In the genomic region with DNA sequence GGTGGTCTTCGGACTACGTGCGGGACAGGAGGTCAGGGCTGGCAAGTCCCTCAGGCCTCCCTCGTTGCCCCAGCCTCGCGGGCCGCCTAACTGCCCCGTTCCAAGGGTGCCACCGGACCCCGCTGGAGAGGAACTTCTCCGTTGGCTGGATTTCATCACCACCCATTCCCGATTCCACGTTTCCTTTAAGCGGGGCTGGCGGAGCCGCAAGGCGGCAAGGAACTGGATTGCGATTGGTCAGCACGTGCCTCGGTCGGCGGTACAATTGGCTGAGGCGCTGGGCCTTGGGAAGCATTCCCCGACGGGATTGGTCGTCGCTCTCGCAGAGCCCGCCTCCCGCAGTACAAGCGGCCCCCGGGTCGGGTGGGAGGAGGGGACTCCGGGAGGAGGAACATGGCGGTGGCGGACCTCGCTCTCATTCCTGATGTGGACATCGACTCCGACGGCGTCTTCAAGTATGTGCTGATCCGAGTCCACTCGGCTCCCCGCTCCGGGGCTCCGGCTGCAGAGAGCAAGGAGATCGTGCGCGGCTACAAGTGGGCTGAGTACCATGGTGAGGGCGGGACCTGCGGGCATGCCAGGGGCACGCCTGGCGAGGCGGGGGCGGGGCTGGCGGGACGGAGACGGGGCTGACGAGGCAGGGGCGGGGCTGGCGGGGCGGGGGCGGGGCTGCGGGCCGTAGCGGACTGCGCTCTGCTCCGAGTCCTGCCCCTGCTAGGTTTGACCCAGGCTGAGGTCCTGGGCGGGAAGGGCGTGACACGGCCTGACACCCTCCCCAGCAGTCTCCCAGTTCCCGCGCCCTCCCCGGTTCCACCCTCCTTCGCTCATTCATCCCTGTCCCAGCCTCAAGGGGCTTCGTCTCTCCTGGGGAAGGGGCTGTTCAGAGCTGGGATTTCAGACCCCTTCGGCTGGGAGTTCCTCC, we compare ENCODE assay signal across 1 cellular context.
TF ChIP-seq lines count a peak whose summit lies in the region.

Gene PHPT1, plus strand, starts transcription at position 372 of the 922 bp plus-strand sequence. Its CDS starts 22 bp downstream, at position 394.

TF ChIP-seq in HepG2, 621 proteins besides CTCF, POLR2A, EP300 and RAD21 (continued from another document and continues in another):
- TF ChIP-seq MTF1 (CRISPR knock-in tag; IDR thresholded peaks at IDR 0.05), result no peak
- TF ChIP-seq NRL (CRISPR knock-in tag; IDR thresholded peaks at IDR 0.05; ENCODE audit: borderline replicate concordance), result peak; percentile 69; the same call in 1 of the 2 replicates
- no peak for TF ChIP-seq ZFAT (CRISPR knock-in tag; conservative IDR thresholded peaks at IDR 0.05)
- TF ChIP-seq, protein P1, sequence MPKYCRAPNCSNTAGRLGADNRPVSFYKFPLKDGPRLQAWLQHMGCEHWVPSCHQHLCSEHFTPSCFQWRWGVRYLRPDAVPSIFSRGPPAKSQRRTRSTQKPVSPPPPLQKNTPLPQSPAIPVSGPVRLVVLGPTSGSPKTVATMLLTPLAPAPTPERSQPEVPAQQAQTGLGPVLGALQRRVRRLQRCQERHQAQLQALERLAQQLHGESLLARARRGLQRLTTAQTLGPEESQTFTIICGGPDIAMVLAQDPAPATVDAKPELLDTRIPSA (CRISPR knock-in tag; IDR thresholded peaks at IDR 0.05; ENCODE audit: borderline replicate concordance), result no peak
- no peak for TF ChIP-seq ZNF567 (CRISPR knock-in tag; IDR thresholded peaks at IDR 0.05; ENCODE audit: borderline replicate concordance)
- TF ChIP-seq RXRA (CRISPR knock-in tag; IDR thresholded peaks at IDR 0.05), result peak; percentile 48; the same call in 1 of the 2 replicates
- TF ChIP-seq ZNF660 (CRISPR knock-in tag; IDR thresholded peaks at IDR 0.05; ENCODE audit: borderline replicate concordance, low read depth), result no peak
- TF ChIP-seq ZNF407 (CRISPR knock-in tag; IDR thresholded peaks at IDR 0.05; ENCODE audit: not compliant biosample characterization), result peak; percentile 18
- no peak for TF ChIP-seq SKI (IDR thresholded peaks at IDR 0.05; ENCODE audit: partially characterized antibody)
- TF ChIP-seq GABPB1 (CRISPR knock-in tag; IDR thresholded peaks at IDR 0.05), result peak; percentile 79
- TF ChIP-seq, protein P2, sequence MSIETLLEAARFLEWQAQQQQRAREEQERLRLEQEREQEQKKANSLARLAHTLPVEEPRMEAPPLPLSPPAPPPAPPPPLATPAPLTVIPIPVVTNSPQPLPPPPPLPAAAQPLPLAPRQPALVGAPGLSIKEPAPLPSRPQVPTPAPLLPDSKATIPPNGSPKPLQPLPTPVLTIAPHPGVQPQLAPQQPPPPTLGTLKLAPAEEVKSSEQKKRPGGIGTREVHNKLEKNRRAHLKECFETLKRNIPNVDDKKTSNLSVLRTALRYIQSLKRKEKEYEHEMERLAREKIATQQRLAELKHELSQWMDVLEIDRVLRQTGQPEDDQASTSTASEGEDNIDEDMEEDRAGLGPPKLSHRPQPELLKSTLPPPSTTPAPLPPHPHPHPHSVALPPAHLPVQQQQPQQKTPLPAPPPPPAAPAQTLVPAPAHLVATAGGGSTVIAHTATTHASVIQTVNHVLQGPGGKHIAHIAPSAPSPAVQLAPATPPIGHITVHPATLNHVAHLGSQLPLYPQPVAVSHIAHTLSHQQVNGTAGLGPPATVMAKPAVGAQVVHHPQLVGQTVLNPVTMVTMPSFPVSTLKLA (IDR thresholded peaks at IDR 0.05), result peak; percentile 49
- TF ChIP-seq ZNF333 (CRISPR knock-in tag; IDR thresholded peaks at IDR 0.05; ENCODE audit: borderline replicate concordance), result no peak
- TF ChIP-seq MZF1 (CRISPR knock-in tag; IDR thresholded peaks at IDR 0.05; ENCODE audit: borderline replicate concordance), result no peak
- TF ChIP-seq ZSCAN29 (CRISPR knock-in tag; conservative IDR thresholded peaks at IDR 0.05), result no peak
- TF ChIP-seq JUN (CRISPR knock-in tag; IDR thresholded peaks at IDR 0.05), result 0 out of 2 replicates have a peak, but pooled peaks have one; percentile 50
- no peak for TF ChIP-seq ZNF629 (CRISPR knock-in tag; conservative IDR thresholded peaks at IDR 0.05)
- TF ChIP-seq ZNF414 (CRISPR knock-in tag; IDR thresholded peaks at IDR 0.05), result 0 out of 2 replicates have a peak, but pooled peaks have one; percentile 82
- no peak for TF ChIP-seq GLI4 (CRISPR knock-in tag; IDR thresholded peaks at IDR 0.05; ENCODE audit: borderline replicate concordance)
- no peak for TF ChIP-seq ZNF10 (CRISPR knock-in tag; IDR thresholded peaks at IDR 0.05; ENCODE audit: borderline replicate concordance, low read depth)
- TF ChIP-seq ZFP37 (CRISPR knock-in tag; IDR thresholded peaks at IDR 0.05; ENCODE audit: borderline replicate concordance), result 0 out of 2 replicates have a peak, but pooled peaks have one; percentile 55
- TF ChIP-seq RBM22 (optimal IDR thresholded peaks at IDR 0.05; ENCODE audit: low read length), result peak; percentile 76
- TF ChIP-seq ZNF670 (CRISPR knock-in tag; IDR thresholded peaks at IDR 0.05; ENCODE audit: borderline replicate concordance), result 0 out of 2 replicates have a peak, but pooled peaks have one; percentile 34
- TF ChIP-seq HNRNPH1 (optimal IDR thresholded peaks at IDR 0.05; ENCODE audit: low read depth, low read length), result peak; percentile 74
- peak; percentile 9; the same call in 1 of the 2 replicates for TF ChIP-seq RARA (CRISPR knock-in tag; IDR thresholded peaks at IDR 0.05)
- no peak; the same call in 1 of the 2 replicates for TF ChIP-seq ZNF605 (CRISPR knock-in tag; IDR thresholded peaks at IDR 0.05)
- TF ChIP-seq, protein P3, sequence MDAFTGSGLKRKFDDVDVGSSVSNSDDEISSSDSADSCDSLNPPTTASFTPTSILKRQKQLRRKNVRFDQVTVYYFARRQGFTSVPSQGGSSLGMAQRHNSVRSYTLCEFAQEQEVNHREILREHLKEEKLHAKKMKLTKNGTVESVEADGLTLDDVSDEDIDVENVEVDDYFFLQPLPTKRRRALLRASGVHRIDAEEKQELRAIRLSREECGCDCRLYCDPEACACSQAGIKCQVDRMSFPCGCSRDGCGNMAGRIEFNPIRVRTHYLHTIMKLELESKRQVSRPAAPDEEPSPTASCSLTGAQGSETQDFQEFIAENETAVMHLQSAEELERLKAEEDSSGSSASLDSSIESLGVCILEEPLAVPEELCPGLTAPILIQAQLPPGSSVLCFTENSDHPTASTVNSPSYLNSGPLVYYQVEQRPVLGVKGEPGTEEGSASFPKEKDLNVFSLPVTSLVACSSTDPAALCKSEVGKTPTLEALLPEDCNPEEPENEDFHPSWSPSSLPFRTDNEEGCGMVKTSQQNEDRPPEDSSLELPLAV (CRISPR knock-in tag; conservative IDR thresholded peaks at IDR 0.05; ENCODE audit: low read depth), result no peak
- 0 out of 2 replicates have a peak, but pooled peaks have one; percentile 56 for TF ChIP-seq ZNF232 (CRISPR knock-in tag; IDR thresholded peaks at IDR 0.05; ENCODE audit: borderline replicate concordance)
- no peak; the same call in 1 of the 2 replicates for TF ChIP-seq NCOR1 (IDR thresholded peaks at IDR 0.05; ENCODE audit: borderline replicate concordance, low read length)
- TF ChIP-seq ZNF510 (CRISPR knock-in tag; IDR thresholded peaks at IDR 0.05; ENCODE audit: low read depth), result peak; percentile 72; the same call in 1 of the 2 replicates
- no peak for TF ChIP-seq ZNF484 (CRISPR knock-in tag; IDR thresholded peaks at IDR 0.05; ENCODE audit: borderline replicate concordance, low read depth)
- peak; percentile 82 for TF ChIP-seq PATZ1 (CRISPR knock-in tag; IDR thresholded peaks at IDR 0.05)
- TF ChIP-seq AGO2 (optimal IDR thresholded peaks at IDR 0.05; ENCODE audit: low read depth, low read length), result peak; percentile 78
- TF ChIP-seq, protein P4, sequence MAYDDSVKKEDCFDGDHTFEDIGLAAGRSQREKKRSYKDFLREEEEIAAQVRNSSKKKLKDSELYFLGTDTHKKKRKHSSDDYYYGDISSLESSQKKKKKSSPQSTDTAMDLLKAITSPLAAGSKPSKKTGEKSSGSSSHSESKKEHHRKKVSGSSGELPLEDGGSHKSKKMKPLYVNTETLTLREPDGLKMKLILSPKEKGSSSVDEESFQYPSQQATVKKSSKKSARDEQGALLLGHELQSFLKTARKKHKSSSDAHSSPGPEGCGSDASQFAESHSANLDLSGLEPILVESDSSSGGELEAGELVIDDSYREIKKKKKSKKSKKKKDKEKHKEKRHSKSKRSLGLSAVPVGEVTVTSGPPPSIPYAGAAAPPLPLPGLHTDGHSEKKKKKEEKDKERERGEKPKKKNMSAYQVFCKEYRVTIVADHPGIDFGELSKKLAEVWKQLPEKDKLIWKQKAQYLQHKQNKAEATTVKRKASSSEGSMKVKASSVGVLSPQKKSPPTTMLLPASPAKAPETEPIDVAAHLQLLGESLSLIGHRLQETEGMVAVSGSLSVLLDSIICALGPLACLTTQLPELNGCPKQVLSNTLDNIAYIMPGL (CRISPR knock-in tag; IDR thresholded peaks at IDR 0.05; ENCODE audit: borderline replicate concordance in 1 of 2, low read depth in 1 of 2), result peak in 1 of 2 experiments; percentile 37; a peak in 1 of 4 replicates
- TF ChIP-seq SOX13 (IDR thresholded peaks at IDR 0.05), result no peak
- TF ChIP-seq SOX13 (CRISPR knock-in tag; conservative IDR thresholded peaks at IDR 0.05 in 1 of 2, IDR thresholded peaks at IDR 0.05 in 1 of 2), result peak in 1 of 2 experiments; percentile 3; a peak in 1 of 4 replicates
- peak; percentile 67; the same call in 1 of the 2 replicates for TF ChIP-seq ZNF780A (CRISPR knock-in tag; IDR thresholded peaks at IDR 0.05)
- peak; percentile 61; the same call in 1 of the 2 replicates for TF ChIP-seq ZNF891 (CRISPR knock-in tag; IDR thresholded peaks at IDR 0.05)
